In genomic region chr11:122022646-122023045, GRCh38 we compare ENCODE assay signal across 23 cellular contexts.
"Had no signal": no experiment of that assay in that cellular context is flagged by ENCODE, and none has a peak within 500 bp of the region (broad histone marks: within the 10 kb centered on the region; RNA-seq: fewer than 3 reads in every experiment).

No MANE protein-coding gene starts in this region.

- H3K9me3 ChIP-seq: MG63, SJSA1 had no signal

- ATAC-seq: HepG2, Panc1, PC-3, Right ventricle myocardium inferior had no signal

- H3K27ac ChIP-seq: SJSA1, SK-N-MC had no signal

- H3K36me3 ChIP-seq: MG63, SJSA1 had no signal

- FAIRE-seq: HepG2 had no signal

- H3K27me3 ChIP-seq: MG63, SJSA1 had no signal

- H3K4me1 ChIP-seq: SJSA1 had no signal

- H3K4me3 ChIP-seq: MG63, SJSA1, SK-N-MC had no signal

- DNase-seq: IMR-90, Karpas-422, KG1, MG63, NCI-H1092 treated with DMSO at 0.1 percent for 48 hours, NCI-H1436, NCI-H187, NCI-H2029, NCI-H2081 treated with DMSO at 0.1 percent for 48 hours, NCI-H2171, NCI-H226, NCI-H446, NCI-H510A, NCI-H524 treated with DMSO at 0.1 percent for 48 hours, NCI-H69, NCI-H774, PC-3, SHP77 treated with DMSO at 0.1 percent for 48 hours had no signal
